25 cellular contexts compared by ENCODE assay signal in genomic region chr11:1459739-1460395, GRCh38. TPM values are rescaled to one million over a fixed set of nuclear protein-coding genes. Genes with fewer than 3 reads are reported as not detected.
A peak's percentile ranks its signal among the peaks of the same experiment; 100 is the strongest.
DNase-seq lines count a peak whose midpoint lies in the region; ATAC-seq and TF ChIP-seq lines count a peak whose summit lies in the region.
"Had no signal": no experiment of that assay in that cellular context is flagged by ENCODE, and none has a peak within 500 bp of the region (broad histone marks: within the 10 kb centered on the region; RNA-seq: fewer than 3 reads in every experiment).

No MANE protein-coding gene starts in this region.

- no peak for TF ChIP-seq CTCF in left ventricle myocardium inferior (IDR thresholded peaks at IDR 0.05; ENCODE audit: borderline replicate concordance)
- no peak for TF ChIP-seq CTCF in heart left ventricle (IDR thresholded peaks at IDR 0.05)
- no peak for TF ChIP-seq CTCF in H9 (conservative IDR thresholded peaks at IDR 0.05)

- no peaks in the 10 kb centered on the region for H3K79me1 ChIP-seq in H9 (ENCODE audit: insufficient read depth, low read depth, low read length, poor library complexity, severe bottlenecking)

- H3K36me3 ChIP-seq in left ventricle myocardium inferior = no peaks in the 10 kb centered on the region
- H3K36me3 ChIP-seq in heart left ventricle = peaks cover 0 to 7% (median 0%) of the 10 kb centered on the region in 9 donors
- peaks cover 0 to 10% of the 10 kb centered on the region in 2 donors for H3K36me3 ChIP-seq in muscle layer of duodenum (ENCODE audit: control insufficient read depth in 1 of 2, insufficient read depth in 2 of 2, low read length in 2 of 2)
- H3K36me3 ChIP-seq in naive thymus-derived CD4-positive, alpha-beta T cell (ENCODE audit: control insufficient read depth in 2 of 3, insufficient read depth in 3 of 3, low read length in 3 of 3) = no peaks in the 10 kb centered on the region
- H3K36me3 ChIP-seq: cardiac muscle cell had no signal

- intact Hi-C loops in left ventricle myocardium inferior (cut with micrococcal nuclease) = no loop called here
- intact Hi-C loops in heart left ventricle (cut with DNase I) = loop anchor here in 5 of 10 donors (5.0 to 10.0 kb wide), 5 partner anchors 42 to 255 kb away; partner anchors contain the start of gene DUSP8 (in 2 of the 5)
- intact Hi-C loops in naive thymus-derived CD4-positive, alpha-beta T cell (cut with micrococcal nuclease) = no loop called here

- H3K27me3 ChIP-seq in left ventricle myocardium inferior (ENCODE audit: low read depth) (no peaks in the 10 kb centered on the region), heart left ventricle (no peaks in the 10 kb centered on the region), muscle layer of duodenum (ENCODE audit: low read depth, low read length) (no peaks in the 10 kb centered on the region), H9 (ENCODE audit: insufficient read depth, low read length) (no peaks in the 10 kb centered on the region)
- no peaks in the 10 kb centered on the region for H3K27me3 ChIP-seq in naive thymus-derived CD4-positive, alpha-beta T cell (ENCODE audit: control insufficient read depth in 2 of 2, insufficient read depth in 2 of 2, low read length in 2 of 2)
- H3K27me3 ChIP-seq: cardiac muscle cell had no signal

- no peaks in the 10 kb centered on the region for H3K27me3 Mint-ChIP-seq in H9 (ENCODE audit: low read depth)
- H3K27me3 Mint-ChIP-seq in naive thymus-derived CD4-positive, alpha-beta T cell = no peaks in the 10 kb centered on the region
- H3K27me3 Mint-ChIP-seq: activated CD8-positive, alpha-beta memory T cell treated with anti-CD3 and anti-CD28 coated beads, Interleukin-2, amount 10 ng/mL, durations not matched to agents 7 days and 5 days; IgD-negative memory B cell; T-helper 17 cell had no signal

- POLR2A ChIA-PET in naive thymus-derived CD4-positive, alpha-beta T cell (lab: Charles Lee) = no interaction called here

- no peak for ATAC-seq in heart left ventricle
- no peak for ATAC-seq in naive thymus-derived CD4-positive, alpha-beta T cell
- ATAC-seq: activated CD8-positive, alpha-beta memory T cell treated with anti-CD3 and anti-CD28 coated beads, Interleukin-2, amount 10 ng/mL, durations not matched to agents 7 days and 5 days; activated T-cell treated with anti-CD3 and anti-CD28 coated beads, Interleukin-2, amount 50 U/mL, for 72 hours; CD8-positive, alpha-beta T cell; T-helper 17 cell had no signal

- DNase-seq in left ventricle myocardium inferior (no peak), heart left ventricle (no peak), H9 (no peak), dermis blood vessel endothelial cell (no peak), cerebellum (ENCODE audit: low spot score) (no peak)
- DNase-seq in naive thymus-derived CD4-positive, alpha-beta T cell = no peak
- DNase-seq: activated CD4-positive, alpha-beta T cell treated with anti-CD3 and anti-CD28 coated beads for 48 hours; activated CD8-positive, alpha-beta memory T cell treated with anti-CD3 and anti-CD28 coated beads, Interleukin-2, amount 10 ng/mL, durations not matched to agents 7 days and 5 days; activated naive CD4-positive, alpha-beta T cell treated with anti-CD3 and anti-CD28 coated beads for 36 hours; activated T-cell treated with anti-CD3 and anti-CD28 coated beads, Interleukin-2, amount 50 U/mL, for 72 hours; CD8-positive, alpha-beta T cell; foreskin melanocyte; NCI-H2081; NCI-H226; T-helper 17 cell had no signal

- H3K4me1 ChIP-seq in left ventricle myocardium inferior (peaks cover 15% of the 10 kb centered on the region), heart left ventricle (peaks cover 0 to 16% (median 3%) of the 10 kb centered on the region in 12 donors), muscle layer of duodenum (ENCODE audit: control insufficient read depth in 1 of 2, insufficient read depth in 2 of 2, low read length in 2 of 2) (peaks cover 0 to 23% of the 10 kb centered on the region in 2 donors), H9 (ENCODE audit: insufficient read depth, low read length) (no peaks in the 10 kb centered on the region)
- no peaks in the 10 kb centered on the region for H3K4me1 ChIP-seq in naive thymus-derived CD4-positive, alpha-beta T cell (ENCODE audit: control insufficient read depth in 2 of 2, insufficient read depth in 2 of 2, low read length in 2 of 2)
- H3K4me1 ChIP-seq: parathyroid adenoma had no signal

- H4K20me1 ChIP-seq in H9 (ENCODE audit: control insufficient read depth, insufficient read depth, insufficient read length) = no peaks in the 10 kb centered on the region

- H3K27ac Mint-ChIP-seq in H9 = no peak overlapping the region; a peak in 1 of 7 replicates
- no peak overlapping the region for H3K27ac Mint-ChIP-seq in naive thymus-derived CD4-positive, alpha-beta T cell
- H3K27ac Mint-ChIP-seq: activated CD8-positive, alpha-beta memory T cell treated with anti-CD3 and anti-CD28 coated beads, Interleukin-2, amount 10 ng/mL, durations not matched to agents 7 days and 5 days; activated naive CD4-positive, alpha-beta T cell treated with anti-CD3 and anti-CD28 coated beads for 36 hours; activated T-cell treated with anti-CD3 and anti-CD28 coated beads, Interleukin-2, amount 50 U/mL, for 72 hours; CD8-positive, alpha-beta T cell; T-helper 17 cell had no signal

- no peak overlapping the region for H3K18ac ChIP-seq in H9 (ENCODE audit: insufficient read length, low read depth, low read length)

- H3K4me2 ChIP-seq in H9 (ENCODE audit: insufficient read depth, insufficient read length, low read length) = no peak overlapping the region

- no peak overlapping the region for H3K56ac ChIP-seq in H9 (ENCODE audit: insufficient read length, low read depth, low read length)

- no peak overlapping the region for H3K4ac ChIP-seq in H9 (ENCODE audit: low read depth, low read length)

- CTCF ChIA-PET in naive thymus-derived CD4-positive, alpha-beta T cell (lab: Charles Lee) = interaction anchor here (1.1 kb wide), 1 partner anchor 55 kb away, joined by 3 read pairs; no protein-coding TSS in a partner anchor

- H2BK5ac ChIP-seq in H9 (ENCODE audit: insufficient read length, low read length) = no peak overlapping the region

- H3K79me2 ChIP-seq in H9 (ENCODE audit: insufficient read depth, low read length) = no peaks in the 10 kb centered on the region
- H3K79me2 ChIP-seq: parathyroid adenoma had no signal

- no peaks in the 10 kb centered on the region for H3K23me2 ChIP-seq in H9 (ENCODE audit: insufficient read length, low read depth, low read length, poor library complexity, severe bottlenecking)

- H4K91ac ChIP-seq in H9 (ENCODE audit: insufficient read length, low read depth, low read length) = no peak overlapping the region

- H2BK20ac ChIP-seq in H9 (ENCODE audit: low read depth, low read length, poor library complexity, severe bottlenecking) = no peak overlapping the region

- H3K23ac ChIP-seq in H9 (ENCODE audit: insufficient read length, low read depth, low read length) = no peak overlapping the region

- no peak overlapping the region for H2BK15ac ChIP-seq in H9 (ENCODE audit: low read depth, low read length)

- H2AK5ac ChIP-seq in H9 (ENCODE audit: insufficient read length, low read length) = no peak overlapping the region

- H2BK12ac ChIP-seq in H9 (ENCODE audit: insufficient read length, low read depth, low read length) = no peak overlapping the region

- H3K9me3 Mint-ChIP-seq in H9 = no peaks in the 10 kb centered on the region
- H3K9me3 Mint-ChIP-seq in naive thymus-derived CD4-positive, alpha-beta T cell = no peaks in the 10 kb centered on the region
- H3K9me3 Mint-ChIP-seq: activated naive CD4-positive, alpha-beta T cell treated with anti-CD3 and anti-CD28 coated beads for 36 hours; activated T-cell treated with anti-CD3 and anti-CD28 coated beads, Interleukin-2, amount 50 U/mL, for 72 hours; CD8-positive, alpha-beta T cell; IgD-negative memory B cell; mesothelial cell of epicardium; nephron had no signal

- H2BK120ac ChIP-seq in H9 (ENCODE audit: low read depth, low read length, poor library complexity, severe bottlenecking) = no peak overlapping the region

- no peak overlapping the region for H3T11ph ChIP-seq in H9 (ENCODE audit: low read length)

- H3K9me3 ChIP-seq in left ventricle myocardium inferior (replicated peaks) (no peaks in the 10 kb centered on the region), heart left ventricle (no peaks in the 10 kb centered on the region), muscle layer of duodenum (ENCODE audit: control insufficient read depth in 1 of 2, low read length in 2 of 2) (no peaks in the 10 kb centered on the region), H9 (ENCODE audit: control insufficient read depth, low read depth, low read length) (no peaks in the 10 kb centered on the region)
- H3K9me3 ChIP-seq in naive thymus-derived CD4-positive, alpha-beta T cell (ENCODE audit: control insufficient read depth in 2 of 3, low read length in 3 of 3) = peaks cover 0 to 5% (median 0%) of the 10 kb centered on the region in 3 experiments

- H3K14ac ChIP-seq in H9 (ENCODE audit: insufficient read depth, low read length) = no peak overlapping the region

- H2AFZ ChIP-seq in H9 (ENCODE audit: low read length) = no peak overlapping the region
- H2AFZ ChIP-seq: parathyroid adenoma had no signal

- H4K5ac ChIP-seq in H9 (ENCODE audit: insufficient read length, low read depth, low read length) = no peak overlapping the region

- H3K27ac ChIP-seq in left ventricle myocardium inferior (replicated peaks) = peak overlapping the region; percentile 42
- peak overlapping the region in 3 of 12 donors; percentile 26 to 93 (median 50) for H3K27ac ChIP-seq in heart left ventricle
- peak overlapping the region; percentile 45 for H3K27ac ChIP-seq in muscle layer of duodenum (ENCODE audit: low read length)
- peak overlapping the region; percentile 44 for H3K27ac ChIP-seq in temporal lobe (ENCODE audit: low read depth, low read length)
- no peak overlapping the region for H3K27ac ChIP-seq in H9 (ENCODE audit: insufficient read length, low read depth, low read length)
- no peak overlapping the region for H3K27ac ChIP-seq in naive thymus-derived CD4-positive, alpha-beta T cell (ENCODE audit: low read depth, low read length)
- H3K27ac ChIP-seq: parathyroid adenoma, RWPE1, SK-N-MC, VCaP had no signal

- no peak overlapping the region for H3K4me3 Mint-ChIP-seq in H9
- H3K4me3 Mint-ChIP-seq in naive thymus-derived CD4-positive, alpha-beta T cell = no peak overlapping the region
- H3K4me3 Mint-ChIP-seq: activated CD8-positive, alpha-beta memory T cell treated with anti-CD3 and anti-CD28 coated beads, Interleukin-2, amount 10 ng/mL, durations not matched to agents 7 days and 5 days; activated naive CD4-positive, alpha-beta T cell treated with anti-CD3 and anti-CD28 coated beads for 36 hours; activated T-cell treated with anti-CD3 and anti-CD28 coated beads, Interleukin-2, amount 50 U/mL, for 72 hours; CD8-positive, alpha-beta T cell; IgD-negative memory B cell; mesothelial cell of epicardium; nephron; T-helper 17 cell had no signal

- H3K9ac ChIP-seq in H9 (ENCODE audit: extremely low read depth, insufficient read length, low read length) = no peak overlapping the region
- H3K9ac ChIP-seq: parathyroid adenoma had no signal

- peak overlapping the region; percentile 14 for H3K4me3 ChIP-seq in left ventricle myocardium inferior
- peak overlapping the region in 1 of 12 donors; percentile 16 for H3K4me3 ChIP-seq in heart left ventricle
- H3K4me3 ChIP-seq in muscle layer of duodenum (ENCODE audit: low read depth in 1 of 2, low read length in 2 of 2) = peak overlapping the region in 1 of 2 donors; percentile 12
- H3K4me3 ChIP-seq in naive thymus-derived CD4-positive, alpha-beta T cell (ENCODE audit: low read length) = no peak overlapping the region
- H3K4me3 ChIP-seq: cardiac muscle cell, SK-N-MC had no signal

- no peak overlapping the region for H4K8ac ChIP-seq in H9 (replicated peaks; ENCODE audit: insufficient read length, low read depth, low read length)

- peaks cover 2 to 6% (median 5%) of the 10 kb centered on the region in 3 experiments; a peak in 1 of 7 replicates for H3K36me3 Mint-ChIP-seq in H9 (ENCODE audit: insufficient read depth in 1 of 3, low read depth in 3 of 3)
- H3K36me3 Mint-ChIP-seq in naive thymus-derived CD4-positive, alpha-beta T cell = no peaks in the 10 kb centered on the region
- H3K36me3 Mint-ChIP-seq: activated CD8-positive, alpha-beta memory T cell treated with anti-CD3 and anti-CD28 coated beads, Interleukin-2, amount 10 ng/mL, durations not matched to agents 7 days and 5 days; CD8-positive, alpha-beta T cell; IgD-negative memory B cell; mesothelial cell of epicardium had no signal

- 69 to 78% (median 72%) methylated on average over 26 to 29 of the region's 29 CpGs for WGBS in heart left ventricle, 4 donors
- WGBS in H9 (ENCODE audit: extremely low coverage, insufficient read length, low lambda C conversion rate) = no CpG with 5 or more reads among the region's 29 CpGs

- peaks cover 3 to 14% of the 10 kb centered on the region in 2 experiments; a peak in 3 of 4 replicates for H3K4me1 Mint-ChIP-seq in H9
- peaks cover 0 to 3% (median 0%) of the 10 kb centered on the region in 7 donors for H3K4me1 Mint-ChIP-seq in naive thymus-derived CD4-positive, alpha-beta T cell
- H3K4me1 Mint-ChIP-seq: activated CD8-positive, alpha-beta memory T cell treated with anti-CD3 and anti-CD28 coated beads, Interleukin-2, amount 10 ng/mL, durations not matched to agents 7 days and 5 days; IgD-negative memory B cell; nephron had no signal

- TF ChIP-seq POLR2A in heart left ventricle (IDR thresholded peaks at IDR 0.05) = no peak

RNA-seq across cellular contexts. Expression of gene MOB2, which starts 26.7 kb away (rescaled TPM):
- total RNA-seq in left ventricle myocardium inferior (49.5 TPM), heart left ventricle (10 to 100 TPM; 35.5 to 53.7 (median 44.7) TPM), temporal lobe (12.8 TPM), H9 (2021) (22.7 and 24.2 TPM in 2 replicates), dermis blood vessel endothelial cell (44.6 and 47.0 TPM in 2 replicates), cerebellum (14.7 TPM)
- polyA plus RNA-seq in heart left ventricle = 10 to 100 TPM; 27.4 to 61.1 TPM
- total RNA-seq in naive thymus-derived CD4-positive, alpha-beta T cell = 10 to 100 TPM; 38.4 to 59.8 (median 51.2) TPM
- polyA plus RNA-seq in naive thymus-derived CD4-positive, alpha-beta T cell = 10 to 100 TPM; 37.6 to 53.8 TPM

Comparison
In these comparisons a context has a peak if more than half of its experiments do, and no peak if none do; other contexts are left out.
1. H3K27ac ChIP-seq: peak in left ventricle myocardium inferior (single experiment), muscle layer of duodenum (single experiment) and temporal lobe (single experiment); none in H9 (single experiment) and naive thymus-derived CD4-positive, alpha-beta T cell (single experiment).